Comparison of ENCODE assay signal across 1 cellular context in genomic region chr2:9573013-9573708, GRCh38.
TF ChIP-seq lines count a peak whose summit lies in the region.

No MANE protein-coding gene starts in this region.

TF ChIP-seq in WTC11, 78 proteins besides CTCF, POLR2A, EP300 and RAD21 (continued from another document):
- TF ChIP-seq, protein P1, sequence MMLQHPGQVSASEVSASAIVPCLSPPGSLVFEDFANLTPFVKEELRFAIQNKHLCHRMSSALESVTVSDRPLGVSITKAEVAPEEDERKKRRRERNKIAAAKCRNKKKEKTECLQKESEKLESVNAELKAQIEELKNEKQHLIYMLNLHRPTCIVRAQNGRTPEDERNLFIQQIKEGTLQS (CRISPR knock-in tag; conservative IDR thresholded peaks at IDR 0.05) = no peak
- TF ChIP-seq ARID4B (CRISPR knock-in tag; IDR thresholded peaks at IDR 0.05; ENCODE audit: borderline replicate concordance) (no peak), NR1H2 (CRISPR knock-in tag; IDR thresholded peaks at IDR 0.05) (no peak), ZNF423 (CRISPR knock-in tag; IDR thresholded peaks at IDR 0.05) (no peak)
